In the genomic region with DNA sequence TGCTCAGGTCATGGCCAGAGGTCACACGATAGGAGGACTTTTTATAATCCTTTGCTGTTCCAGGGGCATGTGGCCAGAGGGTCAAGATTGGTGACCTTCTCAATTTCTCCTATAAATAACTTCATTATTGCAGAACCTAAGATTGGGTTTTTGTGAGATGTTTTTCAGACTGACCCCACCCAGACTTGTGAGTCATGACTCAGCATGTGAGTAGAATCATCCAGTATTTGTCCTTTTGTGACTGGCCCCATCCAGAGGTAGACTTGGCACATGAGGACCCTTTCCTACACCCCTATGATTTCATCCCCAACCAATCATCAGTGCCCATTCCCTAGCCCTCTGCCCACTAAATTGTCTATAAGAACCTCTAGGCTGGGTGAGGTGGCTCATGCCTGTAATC, we compare ENCODE assay signal across 1 cellular context.
TF ChIP-seq lines count a peak whose summit lies in the region.

No MANE protein-coding gene starts in this region.

TF ChIP-seq in K562, 482 proteins besides CTCF, POLR2A, EP300 and RAD21 (continued from another document):
- TF ChIP-seq SRF (CRISPR knock-in tag; IDR thresholded peaks at IDR 0.05) = no peak
- TF ChIP-seq, protein P1, sequence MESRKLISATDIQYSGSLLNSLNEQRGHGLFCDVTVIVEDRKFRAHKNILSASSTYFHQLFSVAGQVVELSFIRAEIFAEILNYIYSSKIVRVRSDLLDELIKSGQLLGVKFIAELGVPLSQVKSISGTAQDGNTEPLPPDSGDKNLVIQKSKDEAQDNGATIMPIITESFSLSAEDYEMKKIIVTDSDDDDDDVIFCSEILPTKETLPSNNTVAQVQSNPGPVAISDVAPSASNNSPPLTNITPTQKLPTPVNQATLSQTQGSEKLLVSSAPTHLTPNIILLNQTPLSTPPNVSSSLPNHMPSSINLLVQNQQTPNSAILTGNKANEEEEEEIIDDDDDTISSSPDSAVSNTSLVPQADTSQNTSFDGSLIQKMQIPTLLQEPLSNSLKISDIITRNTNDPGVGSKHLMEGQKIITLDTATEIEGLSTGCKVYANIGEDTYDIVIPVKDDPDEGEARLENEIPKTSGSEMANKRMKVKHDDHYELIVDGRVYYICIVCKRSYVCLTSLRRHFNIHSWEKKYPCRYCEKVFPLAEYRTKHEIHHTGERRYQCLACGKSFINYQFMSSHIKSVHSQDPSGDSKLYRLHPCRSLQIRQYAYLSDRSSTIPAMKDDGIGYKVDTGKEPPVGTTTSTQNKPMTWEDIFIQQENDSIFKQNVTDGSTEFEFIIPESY (CRISPR knock-in tag; IDR thresholded peaks at IDR 0.05) = no peak
- peak; percentile 82 for TF ChIP-seq MAFG (tag; conservative IDR thresholded peaks at IDR 0.05)
- TF ChIP-seq MAFF (IDR thresholded peaks at IDR 0.05; ENCODE audit: low read length) = peak; percentile 72
- TF ChIP-seq, protein P2, sequence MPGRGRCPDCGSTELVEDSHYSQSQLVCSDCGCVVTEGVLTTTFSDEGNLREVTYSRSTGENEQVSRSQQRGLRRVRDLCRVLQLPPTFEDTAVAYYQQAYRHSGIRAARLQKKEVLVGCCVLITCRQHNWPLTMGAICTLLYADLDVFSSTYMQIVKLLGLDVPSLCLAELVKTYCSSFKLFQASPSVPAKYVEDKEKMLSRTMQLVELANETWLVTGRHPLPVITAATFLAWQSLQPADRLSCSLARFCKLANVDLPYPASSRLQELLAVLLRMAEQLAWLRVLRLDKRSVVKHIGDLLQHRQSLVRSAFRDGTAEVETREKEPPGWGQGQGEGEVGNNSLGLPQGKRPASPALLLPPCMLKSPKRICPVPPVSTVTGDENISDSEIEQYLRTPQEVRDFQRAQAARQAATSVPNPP (IDR thresholded peaks at IDR 0.05; ENCODE audit: borderline replicate concordance, insufficient read depth, insufficient read length) = no peak
- TF ChIP-seq ZNF232 (CRISPR knock-in tag; IDR thresholded peaks at IDR 0.05) = no peak
- peak; percentile 90 for TF ChIP-seq NFE2 (IDR thresholded peaks at IDR 0.05; ENCODE audit: low read depth)
- peak; percentile 36; the same call in 1 of the 2 replicates for TF ChIP-seq NFE2L1 (tag; IDR thresholded peaks at IDR 0.05; ENCODE audit: borderline replicate concordance, low read depth)
- TF ChIP-seq COPS2 (conservative IDR thresholded peaks at IDR 0.05) = no peak
- peak; percentile 91 for TF ChIP-seq ZNF316 (IDR thresholded peaks at IDR 0.05)
- TF ChIP-seq, protein P3, sequence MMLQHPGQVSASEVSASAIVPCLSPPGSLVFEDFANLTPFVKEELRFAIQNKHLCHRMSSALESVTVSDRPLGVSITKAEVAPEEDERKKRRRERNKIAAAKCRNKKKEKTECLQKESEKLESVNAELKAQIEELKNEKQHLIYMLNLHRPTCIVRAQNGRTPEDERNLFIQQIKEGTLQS (IDR thresholded peaks at IDR 0.05) = peak; percentile 32; the same call in 1 of the 2 replicates
- TF ChIP-seq, protein P3 (CRISPR knock-in tag; conservative IDR thresholded peaks at IDR 0.05) = no peak
- peak; percentile 69; the same call in 1 of the 2 replicates for TF ChIP-seq MAFK (IDR thresholded peaks at IDR 0.05; ENCODE audit: low read length)
- peak; percentile 84 for TF ChIP-seq C11orf30 (IDR thresholded peaks at IDR 0.05; ENCODE audit: low read depth)
- no peak for TF ChIP-seq MYBL2 (IDR thresholded peaks at IDR 0.05; ENCODE audit: low read depth)
- no peak for TF ChIP-seq MYBL2 (CRISPR knock-in tag; IDR thresholded peaks at IDR 0.05; ENCODE audit: borderline replicate concordance)
- 0 out of 2 replicates have a peak, but pooled peaks have one; percentile 6 for TF ChIP-seq ZNF589 (CRISPR knock-in tag; IDR thresholded peaks at IDR 0.05; ENCODE audit: low read depth)
- TF ChIP-seq, protein P4, sequence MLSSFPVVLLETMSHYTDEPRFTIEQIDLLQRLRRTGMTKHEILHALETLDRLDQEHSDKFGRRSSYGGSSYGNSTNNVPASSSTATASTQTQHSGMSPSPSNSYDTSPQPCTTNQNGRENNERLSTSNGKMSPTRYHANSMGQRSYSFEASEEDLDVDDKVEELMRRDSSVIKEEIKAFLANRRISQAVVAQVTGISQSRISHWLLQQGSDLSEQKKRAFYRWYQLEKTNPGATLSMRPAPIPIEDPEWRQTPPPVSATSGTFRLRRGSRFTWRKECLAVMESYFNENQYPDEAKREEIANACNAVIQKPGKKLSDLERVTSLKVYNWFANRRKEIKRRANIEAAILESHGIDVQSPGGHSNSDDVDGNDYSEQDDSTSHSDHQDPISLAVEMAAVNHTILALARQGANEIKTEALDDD (IDR thresholded peaks at IDR 0.05) = no peak
